ENCODE assay signal across 18 cellular contexts in the genomic region with DNA sequence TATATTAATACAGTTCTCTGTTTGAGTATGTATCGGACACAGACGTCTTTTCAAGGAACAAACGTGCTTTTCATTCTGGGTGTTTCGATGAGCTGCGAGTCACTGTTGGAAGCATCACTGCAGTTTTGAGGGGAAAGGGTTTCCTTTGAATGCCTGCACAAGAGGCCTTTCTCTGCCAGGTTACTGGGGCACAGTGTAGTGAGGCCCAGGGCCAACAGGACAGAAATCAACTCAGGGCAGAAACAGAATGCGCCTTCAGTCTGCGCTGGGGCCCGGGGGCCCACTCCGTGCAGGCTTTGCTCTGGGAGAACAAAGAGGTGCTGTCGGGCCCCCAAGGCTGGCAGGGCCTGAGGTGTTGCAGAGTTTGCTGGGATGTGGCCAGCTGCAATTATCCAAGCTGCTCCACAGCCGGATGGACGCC. TPM values are rescaled to one million over a fixed set of nuclear protein-coding genes. Genes with fewer than 3 reads are reported as not detected.
A peak's percentile ranks its signal among the peaks of the same experiment; 100 is the strongest.
DNase-seq lines count a peak whose midpoint lies in the region; ATAC-seq, FAIRE-seq and TF ChIP-seq lines count a peak whose summit lies in the region.
"Had no signal": no experiment of that assay in that cellular context is flagged by ENCODE, and none has a peak within 500 bp of the region (broad histone marks: within the 10 kb centered on the region; RNA-seq: fewer than 3 reads in every experiment).

No MANE protein-coding gene starts in this region.

- no peak overlapping the region for H3K9ac ChIP-seq in trophoblast cell (ENCODE audit: low read length)

- H3K9me3 ChIP-seq in CD8-positive, alpha-beta memory T cell (ENCODE audit: low read length), result no peaks in the 10 kb centered on the region
- no peaks in the 10 kb centered on the region for H3K9me3 ChIP-seq in trophoblast cell (ENCODE audit: insufficient read depth, low read depth, low read length)
- H3K9me3 ChIP-seq: BLaER1 treated with 17β-estradiol and CSF1 and Interleukin-3, amounts not matched to agents 10 nM and 100 nM had no signal

- no peak overlapping the region for H2AFZ ChIP-seq in trophoblast cell (ENCODE audit: insufficient read depth, low read length, poor library complexity)

- peaks cover 7% of the 10 kb centered on the region for H3K79me1 ChIP-seq in trophoblast cell (ENCODE audit: low read length)

- no peak overlapping the region for H3K4me2 ChIP-seq in trophoblast cell (ENCODE audit: low read length)
- H3K4me2 ChIP-seq: BLaER1 treated with 17β-estradiol and CSF1 and Interleukin-3, amounts not matched to agents 10 nM and 100 nM had no signal

- H3K4me1 ChIP-seq in CD8-positive, alpha-beta memory T cell (ENCODE audit: insufficient read depth, low read length), result peaks cover 6% of the 10 kb centered on the region
- no peaks in the 10 kb centered on the region for H3K4me1 ChIP-seq in trophoblast cell (ENCODE audit: control insufficient read depth in 1 of 2, insufficient read depth in 2 of 2, low read length in 2 of 2)

- FAIRE-seq in frontal cortex (lab: Jason Lieb, UNC), result peak; percentile 58
- FAIRE-seq: GM12891 had no signal

- H4K91ac ChIP-seq in trophoblast cell (ENCODE audit: low read depth, low read length), result no peak overlapping the region

- no peak overlapping the region for H3K4me3 ChIP-seq in CD8-positive, alpha-beta memory T cell (ENCODE audit: low read length)
- H3K4me3 ChIP-seq in trophoblast cell (ENCODE audit: low read depth, low read length), result no peak overlapping the region
- H3K4me3 ChIP-seq: BLaER1 treated with 17β-estradiol and CSF1 and Interleukin-3, amounts not matched to agents 10 nM and 100 nM had no signal

- peak overlapping the region in 5 of 8 donors; percentile 17 to 90 (median 66) for H3K27ac Mint-ChIP-seq in CD8-positive, alpha-beta memory T cell
- H3K27ac Mint-ChIP-seq in WTC11, result peak overlapping the region; percentile 65
- H3K27ac Mint-ChIP-seq in progenitor cell of endocrine pancreas, result no peak overlapping the region
- H3K27ac Mint-ChIP-seq: activated T-helper 1 cell treated with anti-CD3 and anti-CD28 coated beads, Interleukin-12 subunit alpha, Interleukin-12 subunit beta, Interleukin-2, Interleukin-4 antibody, amounts not matched to agents 30 ng/mL and 10 ng/mL and 1 ng/mL, durations not matched to agents 14 hours and 24 hours and 36 hours; HFFc6; T-helper 2 cell treated with Interferon-gamma antibody and Interleukin-4, amounts not matched to agents 5 μg/mL and 100 μg/mL, for 36 hours had no signal

- no peak overlapping the region for H3K4ac ChIP-seq in trophoblast cell (ENCODE audit: low read depth, low read length)

- H2BK5ac ChIP-seq in trophoblast cell (ENCODE audit: low read depth, low read length, poor library complexity), result peak overlapping the region; percentile 15

- peak overlapping the region in 3 of 7 donors; percentile 45 to 57 (median 53) for H3K4me3 Mint-ChIP-seq in CD8-positive, alpha-beta memory T cell
- H3K4me3 Mint-ChIP-seq in WTC11 (no peak overlapping the region), progenitor cell of endocrine pancreas (ENCODE audit: low read depth) (no peak overlapping the region)

- no peak overlapping the region for H3K14ac ChIP-seq in trophoblast cell (ENCODE audit: low read length)

- CTCF ChIA-PET in CD8-positive, alpha-beta memory T cell (lab: Charles Lee), result no interaction called here
- CTCF ChIA-PET in WTC11 (lab: Charles Lee), result no interaction called here

- WGBS in trophoblast cell (ENCODE audit: extremely low coverage, insufficient coverage, insufficient read length), result no CpG with 5 or more reads among the region's 12 CpGs

- H3K4me1 Mint-ChIP-seq in CD8-positive, alpha-beta memory T cell, result peaks cover 8 to 13% (median 10%) of the 10 kb centered on the region in 3 donors
- H3K4me1 Mint-ChIP-seq in WTC11, result no peaks in the 10 kb centered on the region
- H3K4me1 Mint-ChIP-seq in progenitor cell of endocrine pancreas (ENCODE audit: low read depth), result peaks cover 2% of the 10 kb centered on the region

- no peak overlapping the region for H3K23ac ChIP-seq in trophoblast cell (ENCODE audit: low read length)

- POLR2A ChIA-PET in CD8-positive, alpha-beta memory T cell (lab: Charles Lee), result no interaction called here
- POLR2A ChIA-PET in WTC11 (lab: Charles Lee), result no interaction called here

- no peak overlapping the region for H3K18ac ChIP-seq in trophoblast cell (ENCODE audit: low read length)

- H4K8ac ChIP-seq in trophoblast cell (ENCODE audit: low read depth, low read length), result peak overlapping the region; percentile 4

- H4K12ac ChIP-seq in trophoblast cell (ENCODE audit: low read depth, low read length), result no peak overlapping the region

- H3K9me3 Mint-ChIP-seq in CD8-positive, alpha-beta memory T cell, result no peaks in the 10 kb centered on the region
- H3K9me3 Mint-ChIP-seq in WTC11, result no peaks in the 10 kb centered on the region
- no peaks in the 10 kb centered on the region for H3K9me3 Mint-ChIP-seq in progenitor cell of endocrine pancreas (ENCODE audit: low read depth)
- H3K9me3 Mint-ChIP-seq: activated T-helper 1 cell treated with anti-CD3 and anti-CD28 coated beads, Interleukin-12 subunit alpha, Interleukin-12 subunit beta, Interleukin-2, Interleukin-4 antibody, amounts not matched to agents 30 ng/mL and 10 ng/mL and 1 ng/mL, durations not matched to agents 14 hours and 24 hours and 36 hours; HFFc6; T-helper 2 cell treated with Interferon-gamma antibody and Interleukin-4, amounts not matched to agents 5 μg/mL and 100 μg/mL, for 36 hours had no signal

- TF ChIP-seq CTCF in WTC11 (IDR thresholded peaks at IDR 0.05), result no peak
- TF ChIP-seq CTCF in progenitor cell of endocrine pancreas (IDR thresholded peaks at IDR 0.05; ENCODE audit: unreplicated experiment), result no peak

- peaks cover 6% of the 10 kb centered on the region for H3K79me2 ChIP-seq in trophoblast cell (ENCODE audit: control insufficient read depth, insufficient read depth, low read length, poor library complexity)

- ATAC-seq in WTC11 (no peak), HG02588 (IDR thresholded peaks at IDR 0.05; ENCODE audit: unreplicated experiment) (no peak), HG03097 (IDR thresholded peaks at IDR 0.05; ENCODE audit: low FRiP score, unreplicated experiment) (no peak)

- no peak overlapping the region for H3K27ac ChIP-seq in CD8-positive, alpha-beta memory T cell (ENCODE audit: low read depth, low read length)
- H3K27ac ChIP-seq in trophoblast cell (ENCODE audit: low read depth, low read length), result no peak overlapping the region
- H3K27ac ChIP-seq: BLaER1 treated with 17β-estradiol and CSF1 and Interleukin-3, amounts not matched to agents 10 nM and 100 nM had no signal

- H2BK12ac ChIP-seq in trophoblast cell (ENCODE audit: low read length), result no peak overlapping the region

- peaks cover 0 to 5% of the 10 kb centered on the region in 2 donors for H3K27me3 Mint-ChIP-seq in CD8-positive, alpha-beta memory T cell
- H3K27me3 Mint-ChIP-seq in WTC11 (ENCODE audit: low read depth) (0 out of 2 replicates have a peak, but pooled peaks cover 4% of the 10 kb centered on the region), progenitor cell of endocrine pancreas (no peaks in the 10 kb centered on the region)

- no peaks in the 10 kb centered on the region for H3K27me3 ChIP-seq in CD8-positive, alpha-beta memory T cell (ENCODE audit: insufficient read depth, low read length, poor library complexity, severe bottlenecking)
- H3K27me3 ChIP-seq in trophoblast cell (ENCODE audit: insufficient read depth, low read length), result no peaks in the 10 kb centered on the region
- H3K27me3 ChIP-seq: BLaER1 treated with 17β-estradiol and CSF1 and Interleukin-3, amounts not matched to agents 10 nM and 100 nM had no signal

- H2BK120ac ChIP-seq in trophoblast cell (ENCODE audit: insufficient read depth, low read length, poor library complexity), result no peak overlapping the region

- peak overlapping the region; percentile 7 for H2AK5ac ChIP-seq in trophoblast cell (ENCODE audit: low read length)

- DNase-seq in CD8-positive, alpha-beta memory T cell, result no peak
- DNase-seq in WTC11 (ENCODE audit: low spot score) (no peak), frontal cortex (ENCODE audit: low spot score in 2 of 2) (no peak), trophoblast cell (no peak), NCI-H526 treated with DMSO at 0.1 percent for 48 hours (lab: John Stamatoyannopoulos, UW) (no peak), progenitor cell of endocrine pancreas (ENCODE audit: low spot score, unreplicated experiment) (no peak)
- DNase-seq: activated CD4-positive, alpha-beta T cell treated with anti-CD3 and anti-CD28 coated beads for 48 hours; amniotic stem cell; HFFc6; NCI-H187; NCI-H526; RPMI8226 had no signal

- H3K36me3 Mint-ChIP-seq in CD8-positive, alpha-beta memory T cell, result peaks cover 0 to 5% (median 0%) of the 10 kb centered on the region in 3 donors
- H3K36me3 Mint-ChIP-seq in WTC11 (no peaks in the 10 kb centered on the region), progenitor cell of endocrine pancreas (ENCODE audit: insufficient read depth) (no peaks in the 10 kb centered on the region)

- no peaks in the 10 kb centered on the region for H3K36me3 ChIP-seq in CD8-positive, alpha-beta memory T cell (ENCODE audit: insufficient read depth, low read length)
- H3K36me3 ChIP-seq in trophoblast cell (ENCODE audit: control insufficient read depth in 1 of 2, insufficient read depth in 2 of 2, low read length in 2 of 2), result no peaks in the 10 kb centered on the region
- H3K36me3 ChIP-seq: BLaER1 treated with 17β-estradiol and CSF1 and Interleukin-3, amounts not matched to agents 10 nM and 100 nM had no signal

TF ChIP-seq in WTC11, 78 proteins besides CTCF, POLR2A, EP300 and RAD21 (continues in another document):
- TF ChIP-seq TEAD4 (CRISPR knock-in tag; IDR thresholded peaks at IDR 0.05) (no peak), CBFB (CRISPR knock-in tag; IDR thresholded peaks at IDR 0.05; ENCODE audit: low read depth) (no peak), SMAD3 (CRISPR knock-in tag; IDR thresholded peaks at IDR 0.05; ENCODE audit: borderline replicate concordance) (no peak), PRRX2 (CRISPR knock-in tag; IDR thresholded peaks at IDR 0.05) (no peak), ZNF416 (CRISPR knock-in tag; IDR thresholded peaks at IDR 0.05) (no peak)
- TF ChIP-seq, protein P1, sequence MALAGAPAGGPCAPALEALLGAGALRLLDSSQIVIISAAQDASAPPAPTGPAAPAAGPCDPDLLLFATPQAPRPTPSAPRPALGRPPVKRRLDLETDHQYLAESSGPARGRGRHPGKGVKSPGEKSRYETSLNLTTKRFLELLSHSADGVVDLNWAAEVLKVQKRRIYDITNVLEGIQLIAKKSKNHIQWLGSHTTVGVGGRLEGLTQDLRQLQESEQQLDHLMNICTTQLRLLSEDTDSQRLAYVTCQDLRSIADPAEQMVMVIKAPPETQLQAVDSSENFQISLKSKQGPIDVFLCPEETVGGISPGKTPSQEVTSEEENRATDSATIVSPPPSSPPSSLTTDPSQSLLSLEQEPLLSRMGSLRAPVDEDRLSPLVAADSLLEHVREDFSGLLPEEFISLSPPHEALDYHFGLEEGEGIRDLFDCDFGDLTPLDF (CRISPR knock-in tag; IDR thresholded peaks at IDR 0.05), result no peak

RNA-seq across cellular contexts. Expression of gene PPP2R3B, which starts 2.3 kb away (rescaled TPM):
- total RNA-seq in CD8-positive, alpha-beta memory T cell, result 10 to 100 TPM; 21.2 to 23.1 TPM
- 10.0 TPM for polyA plus RNA-seq in CD8-positive, alpha-beta memory T cell
- total RNA-seq in WTC11 (2021), result 103 to 130 TPM (median 107 TPM) in 3 replicates
- total RNA-seq in frontal cortex, result 17.1 TPM
- polyA plus RNA-seq in trophoblast cell (2013), result 29.5 and 31.3 TPM in 2 replicates
- 70.0 and 72.6 TPM in 2 replicates for total RNA-seq in progenitor cell of endocrine pancreas
